Comparison of ENCODE assay signal across 17 cellular contexts in genomic region chr1:78009836-78010235, GRCh38. TPM values are rescaled to one million over a fixed set of nuclear protein-coding genes. Genes with fewer than 3 reads are reported as not detected.
A peak's percentile ranks its signal among the peaks of the same experiment; 100 is the strongest.
DNase-seq lines count a peak whose midpoint lies in the region; ATAC-seq and TF ChIP-seq lines count a peak whose summit lies in the region.
"Had no signal": no experiment of that assay in that cellular context is flagged by ENCODE, and none has a peak within 500 bp of the region (broad histone marks: within the 10 kb centered on the region; RNA-seq: fewer than 3 reads in every experiment).

No MANE protein-coding gene starts in this region.

- H3K4me3 ChIP-seq in heart left ventricle, result peak overlapping the region in 8 of 12 donors; percentile 56 to 73 (median 66)
- no peak overlapping the region for H3K4me3 ChIP-seq in brain microvascular endothelial cell (ENCODE audit: low read depth, low read length)
- H3K4me3 ChIP-seq in aorta (ENCODE audit: low read length in 2 of 2), result peak overlapping the region; percentile 31 to 69
- H3K4me3 ChIP-seq: mucosa of descending colon had no signal

- H3K36me3 ChIP-seq in heart left ventricle (peaks cover 0 to 22% (median 21%) of the 10 kb centered on the region in 9 donors), brain microvascular endothelial cell (replicated peaks) (peaks cover 24% of the 10 kb centered on the region), aorta (ENCODE audit: control insufficient read depth in 1 of 2, insufficient read depth in 2 of 2, low read length in 1 of 2) (no peaks in the 10 kb centered on the region)
- H3K36me3 ChIP-seq: ovary had no signal

- H3K4me1 Mint-ChIP-seq in activated CD4-positive, alpha-beta T cell treated with anti-CD3 and anti-CD28 coated beads, Interleukin-2, amount 10 ng/mL, durations not matched to agents 7 days and 5 days, result peaks cover 25% of the 10 kb centered on the region

- POLR2A ChIA-PET in activated CD4-positive, alpha-beta T cell treated with anti-CD3 and anti-CD28 coated beads, Interleukin-2, amount 10 ng/mL, durations not matched to agents 7 days and 5 days (lab: Charles Lee), result no interaction called here

- ATAC-seq in heart left ventricle, result peak in 1 of 4 donors; percentile 32
- no peak for ATAC-seq in left ventricle myocardium superior
- ATAC-seq in aorta (ENCODE audit: low FRiP score), result no peak
- ATAC-seq in HG02870 (IDR thresholded peaks at IDR 0.05; ENCODE audit: unreplicated experiment), result no peak
- ATAC-seq: mucosa of descending colon, WTC11 had no signal

- 40 to 69% (median 51%) methylated on average over 3 of the region's 3 CpGs for WGBS in heart left ventricle, 4 donors
- WGBS in aorta, 2 donors, result 12% methylated on average over 3 of the region's 3 CpGs

- no peak overlapping the region for H3K4me3 Mint-ChIP-seq in activated CD4-positive, alpha-beta T cell treated with anti-CD3 and anti-CD28 coated beads, Interleukin-2, amount 10 ng/mL, durations not matched to agents 7 days and 5 days
- H3K4me3 Mint-ChIP-seq: WTC11 had no signal

- H3K4me1 ChIP-seq in heart left ventricle, result peaks cover 0 to 58% (median 27%) of the 10 kb centered on the region in 12 donors
- H3K4me1 ChIP-seq in aorta (ENCODE audit: control insufficient read depth in 1 of 2, insufficient read depth in 2 of 2, low read length in 2 of 2), result no peaks in the 10 kb centered on the region

- no peak for TF ChIP-seq CTCF in heart left ventricle (IDR thresholded peaks at IDR 0.05)
- TF ChIP-seq CTCF in brain microvascular endothelial cell (IDR thresholded peaks at IDR 0.05; ENCODE audit: low read depth, low read length, missing control alignments), result no peak

- no peaks in the 10 kb centered on the region for H3K9me3 ChIP-seq in heart left ventricle
- no peaks in the 10 kb centered on the region for H3K9me3 ChIP-seq in aorta (ENCODE audit: control insufficient read depth, low read length)
- H3K9me3 ChIP-seq: mucosa of descending colon, ovary had no signal

- CTCF ChIA-PET in activated CD4-positive, alpha-beta T cell treated with anti-CD3 and anti-CD28 coated beads, Interleukin-2, amount 10 ng/mL, durations not matched to agents 7 days and 5 days (lab: Charles Lee), result interaction anchor here (1.5 kb wide), 1 partner anchor 15 kb away, joined by 4 read pairs; no protein-coding TSS in a partner anchor

- H3K27me3 ChIP-seq in heart left ventricle (no peaks in the 10 kb centered on the region), brain microvascular endothelial cell (replicated peaks) (no peaks in the 10 kb centered on the region), aorta (ENCODE audit: control insufficient read depth in 1 of 2, insufficient read depth in 2 of 2, low read length in 1 of 2) (no peaks in the 10 kb centered on the region)
- H3K27me3 ChIP-seq: ovary had no signal

- peaks cover 8% of the 10 kb centered on the region for H3K36me3 Mint-ChIP-seq in activated CD4-positive, alpha-beta T cell treated with anti-CD3 and anti-CD28 coated beads, Interleukin-2, amount 10 ng/mL, durations not matched to agents 7 days and 5 days (ENCODE audit: low read depth)

- in situ Hi-C loops in brain microvascular endothelial cell (cut with HindIII; ENCODE audit: low pct_ligation_motif_present, low sequenced_read_pairs), result no loop called here

- TF ChIP-seq POLR2A in heart left ventricle (IDR thresholded peaks at IDR 0.05), result no peak

- no peak overlapping the region for H3K27ac Mint-ChIP-seq in activated CD4-positive, alpha-beta T cell treated with anti-CD3 and anti-CD28 coated beads, Interleukin-2, amount 10 ng/mL, durations not matched to agents 7 days and 5 days
- H3K27ac Mint-ChIP-seq: WTC11 had no signal

- H3K27ac ChIP-seq in heart left ventricle, result peak overlapping the region in 9 of 12 donors; percentile 7 to 39 (median 19)
- peak overlapping the region; percentile 16 for H3K27ac ChIP-seq in brain microvascular endothelial cell
- H3K27ac ChIP-seq in aorta (ENCODE audit: low read depth in 1 of 2, low read length in 2 of 2), result no peak overlapping the region
- H3K27ac ChIP-seq: ovary had no signal

- H3K9me3 Mint-ChIP-seq in activated CD4-positive, alpha-beta T cell treated with anti-CD3 and anti-CD28 coated beads, Interleukin-2, amount 10 ng/mL, durations not matched to agents 7 days and 5 days, result no peaks in the 10 kb centered on the region
- H3K9me3 Mint-ChIP-seq: WTC11 had no signal

- H3K27me3 Mint-ChIP-seq in activated CD4-positive, alpha-beta T cell treated with anti-CD3 and anti-CD28 coated beads, Interleukin-2, amount 10 ng/mL, durations not matched to agents 7 days and 5 days, result no peaks in the 10 kb centered on the region

- DNase-seq in heart left ventricle (no peak), left ventricle myocardium superior (no peak), brain microvascular endothelial cell (no peak), myocyte (ENCODE audit: low read depth) (peak; percentile 42), aorta (no peak), A172 (ENCODE audit: low spot score) (no peak)
- no peak for DNase-seq in activated CD4-positive, alpha-beta T cell treated with anti-CD3 and anti-CD28 coated beads, Interleukin-2, amount 10 ng/mL, durations not matched to agents 7 days and 5 days
- DNase-seq: activated gamma-delta T cell, COR-L47, GDM1, kidney glomerular epithelial cell, mucosa of descending colon, NCI-H1694 treated with DMSO at 0.1 percent for 48 hours, ovary had no signal

- intact Hi-C loops in heart left ventricle (cut with DNase I), result loop anchor here in 5 of 10 donors (5.0 to 10.0 kb wide), 3 partner anchors 33 to 105 kb away; partner anchors contain the start of genes GIPC2 (in 3 of the 5) and FUBP1 (in 1 of the 5)
- intact Hi-C loops in left ventricle myocardium superior (cut with micrococcal nuclease), result loop anchor here (5.0 kb wide), 1 partner anchor 33 kb away; the partner anchor contains the start of gene FUBP1
- intact Hi-C loops in aorta (cut with DNase I), result loop anchor here (5.0 kb wide), 2 partner anchors 47 to 92 kb away; no protein-coding TSS in a partner anchor

RNA-seq across cellular contexts. Expression of gene DNAJB4, which starts 5.1 kb away (rescaled TPM):
- 100 to 1,000 TPM in 4 of 9 donors, 10 to 100 TPM in 5; 56.7 to 190 (median 95.9) TPM for total RNA-seq in heart left ventricle
- polyA plus RNA-seq in heart left ventricle, result 100 to 1,000 TPM in 1 of 2 donors, 10 to 100 TPM in 1; 35.2 to 162 TPM
- 99.4 TPM for total RNA-seq in left ventricle myocardium superior
- total RNA-seq in myocyte, result 223 and 226 TPM in 2 replicates
- polyA plus RNA-seq in myocyte (2012), result 87.1 TPM
- total RNA-seq in aorta, result 100 to 1,000 TPM in 1 of 2 donors, 10 to 100 TPM in 1; 76.7 to 137 TPM
- 10 to 100 TPM; 39.1 to 56.5 TPM for polyA plus RNA-seq in aorta
- 10 to 100 TPM; 11.5 to 13.2 TPM for total RNA-seq in activated CD4-positive, alpha-beta T cell treated with anti-CD3 and anti-CD28 coated beads, Interleukin-2, amount 10 ng/mL, durations not matched to agents 7 days and 5 days
- 39.7 and 44.5 TPM in 2 replicates for total RNA-seq in A172 (2014; rRNA removed; shearing (Covaris generic))

RNA-seq across cellular contexts. Expression of gene FUBP1, which starts 31.0 kb away (rescaled TPM):
- total RNA-seq in heart left ventricle (10 to 100 TPM; 40.5 to 78.9 (median 64.3) TPM), left ventricle myocardium superior (50.7 TPM), myocyte (107 and 134 TPM in 2 replicates), aorta (100 to 1,000 TPM; 101 to 142 TPM)
- polyA plus RNA-seq in heart left ventricle (10 to 100 TPM; 27.0 to 50.1 TPM), aorta (10 to 100 TPM; 18.3 to 57.1 TPM)
- 63.7 TPM for polyA plus RNA-seq in myocyte (2012)
- total RNA-seq in activated CD4-positive, alpha-beta T cell treated with anti-CD3 and anti-CD28 coated beads, Interleukin-2, amount 10 ng/mL, durations not matched to agents 7 days and 5 days, result 100 to 1,000 TPM; 193 to 217 TPM
- total RNA-seq in A172 (2014; rRNA removed; shearing (Covaris generic)), result 75.0 and 75.9 TPM in 2 replicates

RNA-seq across cellular contexts. Expression of gene GIPC2, which starts 35.9 kb away (rescaled TPM):
- total RNA-seq in heart left ventricle, result 1 to 10 TPM in 8 of 9 donors, under 1 TPM in 1; 0.99 to 4.0 (median 2.8) TPM
- 1 to 10 TPM; 1.3 to 2.5 TPM for polyA plus RNA-seq in heart left ventricle
- 4.9 TPM for total RNA-seq in left ventricle myocardium superior
- total RNA-seq in myocyte, result 2.2 and 2.3 TPM in 2 replicates
- polyA plus RNA-seq in myocyte (2012), result 0.39 TPM
- 1 to 10 TPM; 2.8 to 7.4 TPM for total RNA-seq in aorta
- polyA plus RNA-seq in aorta, result 1 to 10 TPM; 1.4 to 7.5 TPM
- total RNA-seq in activated CD4-positive, alpha-beta T cell treated with anti-CD3 and anti-CD28 coated beads, Interleukin-2, amount 10 ng/mL, durations not matched to agents 7 days and 5 days, result under 1 TPM; 0.08 to 0.10 TPM
- total RNA-seq in A172 (2014; rRNA removed; shearing (Covaris generic)), result 0.02 and 0.07 TPM in 2 replicates
- total RNA-seq: A673 had no signal

Comparison
In these comparisons a context has a peak if more than half of its experiments do, and no peak if none do; other contexts are left out.
1. H3K27ac ChIP-seq: peak in heart left ventricle (9 of 12) and brain microvascular endothelial cell (single experiment); none in aorta (0 of 2).